ENCODE assay signal across 15 cellular contexts in the genomic region with DNA sequence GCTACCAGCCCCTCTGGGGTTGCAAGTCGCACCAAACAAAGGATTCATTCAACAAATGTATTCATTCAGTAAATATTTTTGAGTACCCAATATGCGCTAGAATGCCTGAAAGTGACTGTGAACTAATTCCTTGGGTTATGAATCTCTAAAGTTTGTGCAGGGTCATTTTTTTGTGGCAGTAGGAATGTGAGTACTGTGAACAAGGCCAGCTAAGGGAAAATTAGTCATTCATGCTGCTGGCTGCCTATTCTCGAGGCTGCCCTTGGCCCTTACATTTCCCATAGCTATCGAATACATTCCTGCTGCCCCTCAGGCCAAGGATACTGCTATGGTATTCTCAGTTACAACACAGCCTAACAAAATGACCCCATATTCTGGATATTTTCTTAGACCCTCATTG.
DNase-seq lines count a peak whose midpoint lies in the region; ATAC-seq and TF ChIP-seq lines count a peak whose summit lies in the region.
"Had no signal": no experiment of that assay in that cellular context is flagged by ENCODE, and none has a peak within 500 bp of the region (broad histone marks: within the 10 kb centered on the region; RNA-seq: fewer than 3 reads in every experiment).

No MANE protein-coding gene starts in this region.

- no peaks in the 10 kb centered on the region for H3K9me3 Mint-ChIP-seq in neural crest cell
- H3K9me3 Mint-ChIP-seq in activated naive CD8-positive, alpha-beta T cell treated with anti-CD3 and anti-CD28 coated beads, Interleukin-2, amount 50 U/mL, for 24 hours = no peaks in the 10 kb centered on the region

- CTCF ChIA-PET in AG04449 (lab: Yijun Ruan, JAX) (interaction anchor here (1.0 to 2.1 kb wide), 4 partner anchors 9 to 438 kb away, joined by 3 to 6 read pairs (median 4); no protein-coding TSS in a partner anchor), GM10248 (lab: Yijun Ruan, JAX) (interaction anchor here (1.3 to 1.8 kb wide), 2 partner anchors 11 to 13 kb away, joined by 3 to 6 read pairs; no protein-coding TSS in a partner anchor)

- H3K27me3 ChIP-seq in MG63 (no peaks in the 10 kb centered on the region), HAP-1 (ENCODE audit: low read depth) (no peaks in the 10 kb centered on the region)
- H3K27me3 ChIP-seq: tibial nerve had no signal

- no peaks in the 10 kb centered on the region for H3K4me1 Mint-ChIP-seq in neural crest cell
- H3K4me1 Mint-ChIP-seq in activated naive CD8-positive, alpha-beta T cell treated with anti-CD3 and anti-CD28 coated beads, Interleukin-2, amount 50 U/mL, for 24 hours = no peaks in the 10 kb centered on the region
- H3K4me1 Mint-ChIP-seq: central memory CD8-positive, alpha-beta T cell; GM23338 had no signal

- H3K4me3 Mint-ChIP-seq in neural crest cell = no peak overlapping the region
- no peak overlapping the region for H3K4me3 Mint-ChIP-seq in activated naive CD8-positive, alpha-beta T cell treated with anti-CD3 and anti-CD28 coated beads, Interleukin-2, amount 50 U/mL, for 24 hours
- H3K4me3 Mint-ChIP-seq: central memory CD8-positive, alpha-beta T cell; GM23338 had no signal

- H3K9me3 ChIP-seq in MG63 = no peaks in the 10 kb centered on the region
- H3K9me3 ChIP-seq in HAP-1 = no peaks in the 10 kb centered on the region
- H3K9me3 ChIP-seq: tibial nerve had no signal

- H3K4me3 ChIP-seq in AG04449 (ENCODE audit: low read depth, low read length) = no peak overlapping the region
- H3K4me3 ChIP-seq in MG63 = no peak overlapping the region
- H3K4me3 ChIP-seq in fibroblast of mammary gland (ENCODE audit: control insufficient read depth, low read depth, low read length) = no peak overlapping the region
- H3K4me3 ChIP-seq in HAP-1 = no peak overlapping the region
- H3K4me3 ChIP-seq: GM12878, GM23338, tibial nerve had no signal

- peak; percentile 52 for DNase-seq in AG04449 (ENCODE audit: low read depth, low spot score)
- peak; percentile 45 for DNase-seq in MG63
- DNase-seq in fibroblast of mammary gland (ENCODE audit: low read depth) = peak; percentile 33
- no peak for DNase-seq in neural crest cell (ENCODE audit: low read depth, low spot score)
- no peak for DNase-seq in HAP-1 (ENCODE audit: low spot score in 2 of 2)
- DNase-seq in GM10248 (ENCODE audit: extremely low spot score) = no peak
- DNase-seq in activated naive CD8-positive, alpha-beta T cell treated with anti-CD3 and anti-CD28 coated beads, Interleukin-2, amount 50 U/mL, for 24 hours = no peak
- no peak for DNase-seq in stimulated activated CD4-positive, alpha-beta T cell treated with anti-CD3 and anti-CD28 coated beads, Interleukin-1b, Interleukin-23, amount 100 ng/mL, for 48 hours
- DNase-seq: activated CD4-positive, alpha-beta T cell treated with anti-CD3 and anti-CD28 coated beads for 48 hours; NCI-H2227 treated with DMSO at 0.1 percent for 48 hours had no signal

- no peak for ATAC-seq in activated naive CD8-positive, alpha-beta T cell treated with anti-CD3 and anti-CD28 coated beads, Interleukin-2, amount 50 U/mL, for 24 hours
- ATAC-seq: GM12878, GM23338 had no signal

- H3K27ac Mint-ChIP-seq in neural crest cell (ENCODE audit: unreplicated experiment) = peak overlapping the region; percentile 27
- H3K27ac Mint-ChIP-seq in activated naive CD8-positive, alpha-beta T cell treated with anti-CD3 and anti-CD28 coated beads, Interleukin-2, amount 50 U/mL, for 24 hours = no peak overlapping the region
- H3K27ac Mint-ChIP-seq: activated T-helper 2 cell treated with anti-CD3 and anti-CD28 coated beads, Interferon-gamma antibody, Interleukin-2, Interleukin-4, amounts not matched to agents 10 μg/mL and 5 μg/mL and 100 μg/mL, durations not matched to agents 14 hours and 24 hours and 36 hours; GM23338 had no signal

- in situ Hi-C loops in HAP-1 (cut with MboI; ENCODE audit: low sequenced_read_pairs) = loop anchor here (10.0 to 25.0 kb wide), 2 partner anchors 403 to 570 kb away; no protein-coding TSS in a partner anchor

- no peaks in the 10 kb centered on the region for H3K4me1 ChIP-seq in HAP-1

- no peaks in the 10 kb centered on the region for H3K36me3 Mint-ChIP-seq in neural crest cell (ENCODE audit: low read depth)
- H3K36me3 Mint-ChIP-seq in activated naive CD8-positive, alpha-beta T cell treated with anti-CD3 and anti-CD28 coated beads, Interleukin-2, amount 50 U/mL, for 24 hours (ENCODE audit: low read depth) = no peaks in the 10 kb centered on the region

- H3K36me3 ChIP-seq in MG63 (no peaks in the 10 kb centered on the region), HAP-1 (replicated peaks) (no peaks in the 10 kb centered on the region)
- H3K36me3 ChIP-seq: tibial nerve had no signal

- POLR2A ChIA-PET in AG04449 (lab: Yijun Ruan, JAX) (no interaction called here), GM10248 (lab: Yijun Ruan, JAX) (no interaction called here)

- H3K27me3 Mint-ChIP-seq in neural crest cell (ENCODE audit: low read depth) = no peaks in the 10 kb centered on the region
- H3K27me3 Mint-ChIP-seq in activated naive CD8-positive, alpha-beta T cell treated with anti-CD3 and anti-CD28 coated beads, Interleukin-2, amount 50 U/mL, for 24 hours = no peaks in the 10 kb centered on the region
- H3K27me3 Mint-ChIP-seq: central memory CD8-positive, alpha-beta T cell had no signal

- TF ChIP-seq CTCF in AG04449 (IDR thresholded peaks at IDR 0.05; ENCODE audit: insufficient read depth, low read length, missing control alignments) (no peak), fibroblast of mammary gland (conservative IDR thresholded peaks at IDR 0.05; ENCODE audit: control insufficient read depth, insufficient read depth, low read depth, low read length) (no peak), neural crest cell (conservative IDR thresholded peaks at IDR 0.05) (no peak), GM10248 (IDR thresholded peaks at IDR 0.05; ENCODE audit: control extremely low read depth, extremely low read depth, low read depth, missing control alignments) (no peak)

Comparison
In these comparisons a context has a peak if more than half of its experiments do, and no peak if none do; other contexts are left out.
1. DNase-seq: peak in AG04449 (single experiment), MG63 (single experiment) and fibroblast of mammary gland (single experiment); none in neural crest cell (single experiment), HAP-1 (0 of 2), GM10248 (single experiment), activated naive CD8-positive, alpha-beta T cell treated with anti-CD3 and anti-CD28 coated beads, Interleukin-2, amount 50 U/mL, for 24 hours (single experiment) and stimulated activated CD4-positive, alpha-beta T cell treated with anti-CD3 and anti-CD28 coated beads, Interleukin-1b, Interleukin-23, amount 100 ng/mL, for 48 hours (single experiment).